In genomic region chr15:73573572-73573971, GRCh38 we compare ENCODE assay signal across 13 cellular contexts. TPM values are rescaled to one million over a fixed set of nuclear protein-coding genes. Genes with fewer than 3 reads are reported as not detected.
DNase-seq lines count a peak whose midpoint lies in the region; ATAC-seq and TF ChIP-seq lines count a peak whose summit lies in the region.
"Had no signal": no experiment of that assay in that cellular context is flagged by ENCODE, and none has a peak within 500 bp of the region (broad histone marks: within the 10 kb centered on the region; RNA-seq: fewer than 3 reads in every experiment).

No MANE protein-coding gene starts in this region.

- peak; percentile 32 to 66 for DNase-seq in NCI-H2081 (lab: John Stamatoyannopoulos, UW)
- no peak for DNase-seq in NCI-H2081 treated with DMSO at 0.1 percent for 48 hours (lab: John Stamatoyannopoulos, UW)
- DNase-seq in cardiac fibroblast (ENCODE audit: low read depth in 2 of 2), result peak; percentile 98
- peak in 2 of 3 donors; percentile 42 to 47 for DNase-seq in right cardiac atrium
- DNase-seq in testis, result no peak
- DNase-seq: body of pancreas; hypothalamus; Karpas-422; naive thymus-derived CD8-positive, alpha-beta T cell; NCI-H526 had no signal

- H3K27me3 ChIP-seq in right cardiac atrium (ENCODE audit: control insufficient read depth, insufficient read depth) (no peaks in the 10 kb centered on the region), stomach smooth muscle (ENCODE audit: control insufficient read depth in 1 of 2, insufficient read depth in 2 of 2, low read length in 2 of 2) (no peaks in the 10 kb centered on the region), testis (no peaks in the 10 kb centered on the region)
- H3K27me3 ChIP-seq: body of pancreas had no signal

- H3K4me3 ChIP-seq in cardiac fibroblast (replicated peaks in 1 of 2; ENCODE audit: low read depth in 2 of 2, low read length in 2 of 2) (no peak overlapping the region), right cardiac atrium (ENCODE audit: low read length) (no peak overlapping the region), stomach smooth muscle (ENCODE audit: low read length in 2 of 2) (peak overlapping the region in 1 of 2 donors; percentile 22), testis (no peak overlapping the region)
- H3K4me3 ChIP-seq: body of pancreas had no signal

- H3K36me3 ChIP-seq in stomach smooth muscle (ENCODE audit: control insufficient read depth in 2 of 2, insufficient read depth in 2 of 2, low read length in 2 of 2), result peaks cover 46 to 50% of the 10 kb centered on the region in 2 donors
- no peaks in the 10 kb centered on the region for H3K36me3 ChIP-seq in testis (ENCODE audit: low read depth, missing control alignments)

- 46% methylated on average over 9 of the region's 9 CpGs for WGBS in right cardiac atrium
- WGBS in testis, 2 donors, result 81 to 92% methylated on average over 9 of the region's 9 CpGs

- peaks cover 3% of the 10 kb centered on the region for H3K4me1 ChIP-seq in right cardiac atrium (ENCODE audit: control insufficient read depth, insufficient read depth, low read length)
- peaks cover 24% of the 10 kb centered on the region for H3K4me1 ChIP-seq in stomach smooth muscle (ENCODE audit: control insufficient read depth, insufficient read depth, low read length)
- no peaks in the 10 kb centered on the region for H3K4me1 ChIP-seq in testis

- H3K9me3 ChIP-seq in right cardiac atrium (ENCODE audit: control insufficient read depth, low read length), result no peaks in the 10 kb centered on the region
- H3K9me3 ChIP-seq in stomach smooth muscle (ENCODE audit: control insufficient read depth in 2 of 2, low read length in 2 of 2), result no peaks in the 10 kb centered on the region
- H3K9me3 ChIP-seq in testis, result no peaks in the 10 kb centered on the region
- H3K9me3 ChIP-seq: body of pancreas had no signal

- intact Hi-C loops in right cardiac atrium (cut with DNase I) (no loop called here), testis (cut with DNase I; ENCODE audit: low total_unique reads) (no loop called here)

- H3K9ac ChIP-seq in stomach smooth muscle (ENCODE audit: low read length in 2 of 2), result peak overlapping the region; percentile 1 to 42

- ATAC-seq in right cardiac atrium, result peak; percentile 22 to 77
- no peak for ATAC-seq in HG03342 (IDR thresholded peaks at IDR 0.05; ENCODE audit: unreplicated experiment)
- ATAC-seq in GM18868 (IDR thresholded peaks at IDR 0.05; ENCODE audit: unreplicated experiment), result no peak
- ATAC-seq: body of pancreas; naive thymus-derived CD8-positive, alpha-beta T cell had no signal

- TF ChIP-seq POLR2A in testis (IDR thresholded peaks at IDR 0.05), result no peak

- TF ChIP-seq CTCF in cardiac fibroblast (IDR thresholded peaks at IDR 0.05; ENCODE audit: low read depth, low read length) (no peak), testis (IDR thresholded peaks at IDR 0.05) (no peak)

- H3K27ac ChIP-seq in right cardiac atrium (ENCODE audit: low read length), result no peak overlapping the region
- H3K27ac ChIP-seq in stomach smooth muscle (ENCODE audit: low read length), result peak overlapping the region; percentile 62
- H3K27ac ChIP-seq in testis, result no peak overlapping the region
- H3K27ac ChIP-seq: body of pancreas had no signal

RNA-seq across cellular contexts. Expression of gene NPTN, which starts 59.6 kb away (rescaled TPM):
- total RNA-seq in right cardiac atrium, result 100 to 1,000 TPM; 262 to 320 (median 306) TPM
- polyA plus RNA-seq in right cardiac atrium, result 300 TPM
- total RNA-seq in testis, result 100 to 1,000 TPM; 177 to 256 TPM
- 180 TPM for polyA plus RNA-seq in testis (ENCODE audit: insufficient read depth, low read depth, low replicate concordance)

Comparison
In these comparisons a context has a peak if more than half of its experiments do, and no peak if none do; other contexts are left out.
1. DNase-seq: peak in NCI-H2081 (2 of 2), cardiac fibroblast (2 of 2) and right cardiac atrium (2 of 3); none in NCI-H2081 treated with DMSO at 0.1 percent for 48 hours (single experiment) and testis (single experiment).
2. ATAC-seq: peak in right cardiac atrium (2 of 2); none in HG03342 (single experiment) and GM18868 (single experiment).